Comparison of ENCODE assay signal across 22 cellular contexts in genomic region chr1:29896791-29897725, GRCh38.
DNase-seq lines count a peak whose midpoint lies in the region; ATAC-seq, FAIRE-seq and TF ChIP-seq lines count a peak whose summit lies in the region.
"Had no signal": no experiment of that assay in that cellular context is flagged by ENCODE, and none has a peak within 500 bp of the region (broad histone marks: within the 10 kb centered on the region; RNA-seq: fewer than 3 reads in every experiment).

No MANE protein-coding gene starts in this region.

- DNase-seq in GM12891 (ENCODE audit: insufficient read length, low spot score) (no peak), K562 (ENCODE audit: extremely low read depth in 1 of 4, low spot score in 3 of 4) (no peak), left lobe of liver (ENCODE audit: low spot score) (no peak), retina (peak; percentile 44), NCI-H345 (lab: John Stamatoyannopoulos, UW) (no peak), heart left ventricle (no peak)
- no peak for DNase-seq in stimulated activated CD4-positive, alpha-beta T cell treated with anti-CD3 and anti-CD28 coated beads, Interleukin-4, amount 100 ng/mL, for 4 hours
- DNase-seq: ACHN; activated CD8-positive, alpha-beta T cell treated with anti-CD3 and anti-CD28 coated beads for 36 hours; activated naive CD8-positive, alpha-beta T cell treated with anti-CD3 and anti-CD28 coated beads for 36 hours; central memory CD4-positive, alpha-beta T cell; DND-41; HCEC 1CT; left ventricle myocardium inferior; NCI-H1417; NCI-H510A treated with DMSO at 0.1 percent for 48 hours; NK-92 treated with Interleukin-12 subunit alpha and Interleukin-12 subunit beta, amount 100 ng/mL, for 24 hours; SHP77 treated with DMSO at 0.1 percent for 48 hours; SW 1271 had no signal

- H3K27ac ChIP-seq in K562 (ENCODE audit: extremely low read depth, low read depth, low read length) (no peak overlapping the region), heart left ventricle (no peak overlapping the region)
- H3K27ac ChIP-seq: ascending aorta, left ventricle myocardium inferior had no signal

- BruUV-seq in K562 (replicated peaks; lab: Mats Ljungman, UMichigan), result no TSS peak

- no peak for TF ChIP-seq EP300 in K562 (IDR thresholded peaks at IDR 0.05; ENCODE audit: low read length)

- TF ChIP-seq POLR2A in GM12891 (IDR thresholded peaks at IDR 0.05; ENCODE audit: low read depth, low read length), result no peak
- TF ChIP-seq POLR2A in K562 (conservative IDR thresholded peaks at IDR 0.05), result no peak
- TF ChIP-seq POLR2A in heart left ventricle (IDR thresholded peaks at IDR 0.05), result no peak

- POLR2A ChIA-PET in K562 (lab: Yijun Ruan, JAX), result interaction anchor here (0.9 kb wide), 1 partner anchor 9 kb away, joined by 3 read pairs; no protein-coding TSS in a partner anchor

- H3K36me3 ChIP-seq in K562 (ENCODE audit: control insufficient read depth, insufficient read depth, low read length) (no peaks in the 10 kb centered on the region), heart left ventricle (no peaks in the 10 kb centered on the region)
- H3K36me3 ChIP-seq: ascending aorta; BLaER1 treated with 17β-estradiol and CSF1 and Interleukin-3, amounts not matched to agents 10 nM and 100 nM; left ventricle myocardium inferior had no signal

- H3K4me2 ChIP-seq in K562 (ENCODE audit: insufficient read depth, low read length), result no peak overlapping the region

- H3K79me2 ChIP-seq in K562 (ENCODE audit: control insufficient read depth, insufficient read depth, low read length), result no peaks in the 10 kb centered on the region

- H2AFZ ChIP-seq in K562 (ENCODE audit: low read depth, low read length), result no peak overlapping the region

- no peak for FAIRE-seq in GM12891 (lab: Jason Lieb, UNC)
- no peak for FAIRE-seq in K562 (lab: Jason Lieb, UNC)

- CTCF ChIA-PET in K562 (lab: Yijun Ruan, JAX; ENCODE audit: low intra/inter-chr PET ratio), result no interaction called here

- in situ Hi-C loops in K562 (cut with MboI), result no loop called here

- H4K20me1 ChIP-seq in K562 (replicated peaks; ENCODE audit: control insufficient read depth, insufficient read depth, low read length), result no peaks in the 10 kb centered on the region; the same call in 1 of the 2 replicates
- H4K20me1 ChIP-seq: BLaER1 treated with 17β-estradiol and CSF1 and Interleukin-3, amounts not matched to agents 10 nM and 100 nM had no signal

- TF ChIP-seq RAD21 in K562 (CRISPR knock-in tag; conservative IDR thresholded peaks at IDR 0.05 in 1 of 2, IDR thresholded peaks at IDR 0.05 in 1 of 2), result no peak

- H3K27me3 ChIP-seq in K562 (ENCODE audit: control insufficient read depth in 2 of 2, insufficient read depth in 2 of 2, low read length in 2 of 2) (peaks cover 13 to 35% of the 10 kb centered on the region in 2 experiments; a peak in 3 of 5 replicates), heart left ventricle (peaks cover 0 to 4% (median 0%) of the 10 kb centered on the region in 9 donors)
- H3K27me3 ChIP-seq: ascending aorta; BLaER1 treated with 17β-estradiol and CSF1 and Interleukin-3, amounts not matched to agents 10 nM and 100 nM had no signal

- intact Hi-C loops in K562 (cut with micrococcal nuclease) (no loop called here), heart left ventricle (cut with DNase I) (no loop called here)

- no peak overlapping the region for H3K4me3 ChIP-seq in K562
- no peak overlapping the region for H3K4me3 ChIP-seq in heart left ventricle
- H3K4me3 ChIP-seq: ascending aorta; BLaER1 treated with 17β-estradiol and CSF1 and Interleukin-3, amounts not matched to agents 10 nM and 100 nM; left ventricle myocardium inferior had no signal

- H3K9me3 ChIP-seq in K562 (replicated peaks; ENCODE audit: control insufficient read depth, insufficient read depth, low read depth, low read length), result no peaks in the 10 kb centered on the region
- no peaks in the 10 kb centered on the region for H3K9me3 ChIP-seq in heart left ventricle
- H3K9me3 ChIP-seq: ascending aorta; BLaER1 treated with 17β-estradiol and CSF1 and Interleukin-3, amounts not matched to agents 10 nM and 100 nM; left ventricle myocardium inferior had no signal

- WGBS in K562 (ENCODE audit: insufficient coverage, low coverage, missing lambda C conversion rate), result under 1% methylated on average over 12 of the region's 12 CpGs
- 49 to 63% (median 55%) methylated on average over 11 to 12 of the region's 12 CpGs for WGBS in heart left ventricle, 4 donors

- H3K9ac ChIP-seq in K562 (ENCODE audit: insufficient read depth in 1 of 2, low read depth in 2 of 2, low read length in 2 of 2), result no peak overlapping the region
- H3K9ac ChIP-seq: BLaER1 treated with 17β-estradiol and CSF1 and Interleukin-3, amounts not matched to agents 10 nM and 100 nM had no signal

- TF ChIP-seq CTCF in K562 (IDR thresholded peaks at IDR 0.05 in 2 of 3, conservative IDR thresholded peaks at IDR 0.05 in 1 of 3; ENCODE audit: insufficient read depth in 2 of 3, low read depth in 1 of 3, low read length in 3 of 3) (no peak), heart left ventricle (IDR thresholded peaks at IDR 0.05) (no peak)

- no peaks in the 10 kb centered on the region for H3K9me1 ChIP-seq in K562 (ENCODE audit: control insufficient read depth, insufficient read depth, low read length)

- ATAC-seq in K562 (peak; percentile 39; the same call in 2 of the 3 replicates), left lobe of liver (peak; percentile 26), HG02852 (IDR thresholded peaks at IDR 0.05; ENCODE audit: unreplicated experiment) (no peak), heart left ventricle (no peak)
- ATAC-seq: activated CD8-positive, alpha-beta T cell treated with anti-CD3 and anti-CD28 coated beads for 36 hours had no signal

- H3K4me1 ChIP-seq in K562 (replicated peaks in 1 of 2; ENCODE audit: control insufficient read depth in 2 of 2, insufficient read depth in 2 of 2, low read length in 2 of 2), result no peaks in the 10 kb centered on the region
- peaks cover 0 to 21% (median 8%) of the 10 kb centered on the region in 12 donors for H3K4me1 ChIP-seq in heart left ventricle
- H3K4me1 ChIP-seq: ascending aorta had no signal

TF ChIP-seq in GM12891, 5 proteins besides CTCF, POLR2A, EP300 and RAD21:
- TF ChIP-seq SPI1 (IDR thresholded peaks at IDR 0.05; ENCODE audit: low read depth, low read length), result peak; percentile 31; the same call in 1 of the 2 replicates
- TF ChIP-seq POLR2AphosphoS5 (IDR thresholded peaks at IDR 0.05; ENCODE audit: low read depth, low read length), result no peak
- TF ChIP-seq TAF1 (IDR thresholded peaks at IDR 0.05; ENCODE audit: low read depth, low read length), result no peak

TF ChIP-seq in K562, 482 proteins besides CTCF, POLR2A, EP300 and RAD21:
- TF ChIP-seq POLR2B (IDR thresholded peaks at IDR 0.05; ENCODE audit: low read depth, partially characterized antibody) (no peak), SPI1 (IDR thresholded peaks at IDR 0.05; ENCODE audit: borderline replicate concordance, low read depth, low read length) (peak; percentile 45; the same call in 1 of the 2 replicates), ELF1 (tag; IDR thresholded peaks at IDR 0.05) (0 out of 2 replicates have a peak, but pooled peaks have one; percentile 59)
- TF ChIP-seq, protein P1, sequence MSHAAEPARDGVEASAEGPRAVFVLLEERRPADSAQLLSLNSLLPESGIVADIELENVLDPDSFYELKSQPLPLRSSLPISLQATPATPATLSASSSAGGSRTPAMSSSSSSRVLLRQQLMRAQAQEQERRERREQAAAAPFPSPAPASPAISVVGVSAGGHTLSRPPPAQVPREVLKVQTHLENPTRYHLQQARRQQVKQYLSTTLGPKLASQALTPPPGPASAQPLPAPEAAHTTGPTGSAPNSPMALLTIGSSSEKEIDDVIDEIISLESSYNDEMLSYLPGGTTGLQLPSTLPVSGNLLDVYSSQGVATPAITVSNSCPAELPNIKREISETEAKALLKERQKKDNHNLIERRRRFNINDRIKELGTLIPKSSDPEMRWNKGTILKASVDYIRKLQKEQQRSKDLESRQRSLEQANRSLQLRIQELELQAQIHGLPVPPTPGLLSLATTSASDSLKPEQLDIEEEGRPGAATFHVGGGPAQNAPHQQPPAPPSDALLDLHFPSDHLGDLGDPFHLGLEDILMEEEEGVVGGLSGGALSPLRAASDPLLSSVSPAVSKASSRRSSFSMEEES (CRISPR knock-in tag; IDR thresholded peaks at IDR 0.05), result peak; percentile 47; the same call in 1 of the 2 replicates

Comparison
In these comparisons a context has a peak if more than half of its experiments do, and no peak if none do; other contexts are left out.
1. ATAC-seq: peak in K562 (single experiment) and left lobe of liver (single experiment); none in HG02852 (single experiment) and heart left ventricle (0 of 4).